Comparison of ENCODE assay signal across 9 cellular contexts in the genomic region with DNA sequence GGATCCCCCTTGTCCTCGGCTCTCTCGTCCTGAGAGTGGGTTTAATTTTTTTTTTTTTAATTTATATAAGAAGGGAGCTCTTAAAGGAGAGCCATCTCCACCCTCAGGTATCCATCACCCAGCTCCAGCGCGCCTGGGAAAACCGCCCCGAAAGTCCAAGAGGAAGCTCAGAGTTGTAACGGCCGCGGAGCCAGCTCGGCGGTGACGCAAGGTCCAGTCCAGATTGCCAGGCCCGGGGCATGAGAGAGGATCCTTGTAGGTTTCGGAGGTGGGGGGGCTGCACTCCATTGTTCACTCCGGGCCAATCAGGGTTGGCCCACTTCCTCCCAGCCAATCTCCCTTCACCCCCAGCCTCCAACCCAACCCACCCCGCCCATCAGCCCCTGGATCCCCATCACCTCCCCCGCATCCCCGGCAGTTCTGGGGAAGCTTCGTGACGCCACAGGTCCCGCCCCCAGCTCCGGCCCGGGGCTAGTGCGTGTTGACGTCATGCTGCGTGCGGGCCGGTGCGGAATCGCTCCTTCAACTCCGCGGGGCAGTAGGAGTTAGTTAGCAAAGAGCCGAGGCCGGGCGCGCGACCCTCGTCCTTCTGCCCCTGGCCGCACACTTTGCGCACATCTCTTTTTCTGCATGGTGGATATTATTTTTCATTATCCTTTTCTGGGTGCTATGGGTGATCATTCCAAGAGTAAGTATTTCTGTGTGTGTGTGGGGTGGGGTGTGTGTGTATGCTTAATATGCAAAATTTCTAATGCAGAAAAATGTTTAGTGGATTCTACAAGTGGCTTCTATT. TPM values are rescaled to one million over a fixed set of nuclear protein-coding genes. Genes with fewer than 3 reads are reported as not detected.
DNase-seq lines count a peak whose midpoint lies in the region; ATAC-seq and TF ChIP-seq lines count a peak whose summit lies in the region.
"Had no signal": no experiment of that assay in that cellular context is flagged by ENCODE, and none has a peak within 500 bp of the region (broad histone marks: within the 10 kb centered on the region; RNA-seq: fewer than 3 reads in every experiment).

Gene ISL2, plus strand, starts transcription at position 520 of the 793 bp plus-strand sequence. Its CDS starts 111 bp downstream, at position 631.

- no TSS peak for BruUV-seq in OCI-LY7 (replicated peaks; lab: Mats Ljungman, UMichigan)

- CTCF ChIA-PET in OCI-LY7 (lab: Charles Lee; ENCODE audit: unreplicated experiment), result interaction anchor here (0.6 to 0.9 kb wide), 2 partner anchors 18 to 191 kb away, joined by 3 to 7 read pairs; no protein-coding TSS in a partner anchor

- no peaks in the 10 kb centered on the region for H3K9me3 Mint-ChIP-seq in activated naive CD4-positive, alpha-beta T cell treated with anti-CD3 and anti-CD28 coated beads, Interleukin-2, amount 50 U/mL, for 72 hours

- H3K4me2 ChIP-seq in OCI-LY7 (ENCODE audit: low read length), result peak within 1 kb of the TSS; percentile 95

- H3K36me3 Mint-ChIP-seq in activated naive CD4-positive, alpha-beta T cell treated with anti-CD3 and anti-CD28 coated beads, Interleukin-2, amount 50 U/mL, for 72 hours, result peaks cover 11 to 16% of the 10 kb centered on the region in 2 donors

- no peaks in the 10 kb centered on the region for H3K9me3 ChIP-seq in OCI-LY7 (ENCODE audit: low read length)

- peaks cover 39% of the 10 kb centered on the region for H3K4me1 ChIP-seq in OCI-LY7 (ENCODE audit: insufficient read depth, low read length, poor library complexity, severe bottlenecking)

- peaks cover 5% of the 10 kb centered on the region; the same call in 1 of the 2 replicates for H4K20me1 ChIP-seq in OCI-LY7 (ENCODE audit: insufficient read depth, low read length)

- POLR2A ChIA-PET in OCI-LY7 (lab: Charles Lee), result interaction anchor here (0.6 to 1.7 kb wide), 13 partner anchors 9 to 1213 kb away, joined by 3 to 11 read pairs (median 5); partner anchors contain the start of gene ETFA

- H3K79me2 ChIP-seq in OCI-LY7 (ENCODE audit: insufficient read depth, low read depth, low read length), result peaks cover 10% of the 10 kb centered on the region; the same call in 1 of the 2 replicates

- H2AFZ ChIP-seq in OCI-LY7 (ENCODE audit: low read length), result peak within 1 kb of the TSS; percentile 89

- ATAC-seq in HG03159 (IDR thresholded peaks at IDR 0.05; ENCODE audit: unreplicated experiment), result peak; percentile 46
- peak; percentile 51 to 63 for ATAC-seq in activated naive CD4-positive, alpha-beta T cell treated with anti-CD3 and anti-CD28 coated beads, Interleukin-2, amount 50 U/mL, for 72 hours
- ATAC-seq: Panc1 had no signal

- TF ChIP-seq POLR2A in GM18951 (IDR thresholded peaks at IDR 0.05; ENCODE audit: extremely low read depth, insufficient read depth, insufficient read length), result peak; percentile 92

- H3K36me3 ChIP-seq in OCI-LY7 (ENCODE audit: insufficient read depth, low read length), result peaks cover 9% of the 10 kb centered on the region

- peak within 1 kb of the TSS; percentile 65 for H3K27ac ChIP-seq in OCI-LY7 (ENCODE audit: low read depth, low read length, poor library complexity, severe bottlenecking)

- DNase-seq in AG10803 (ENCODE audit: low read depth) (peak; percentile 96), OCI-LY7 (ENCODE audit: low spot score) (peak; percentile 96), hippocampal formation (lab: John Stamatoyannopoulos, UW) (peak; percentile 59 to 70), retinal pigment epithelial cell (ENCODE audit: low read depth) (no peak), DMS79 (lab: John Stamatoyannopoulos, UW) (no peak)
- peak in 1 of 2 donors; percentile 62 for DNase-seq in activated naive CD4-positive, alpha-beta T cell treated with anti-CD3 and anti-CD28 coated beads, Interleukin-2, amount 50 U/mL, for 72 hours (ENCODE audit: low spot score in 2 of 2)

- H3K4me3 ChIP-seq in AG10803 (ENCODE audit: low read length) (peak within 1 kb of the TSS; percentile 57), OCI-LY7 (ENCODE audit: low read depth, low read length, poor library complexity, severe bottlenecking) (peak within 1 kb of the TSS; percentile 77), retinal pigment epithelial cell (ENCODE audit: low read length) (peak within 1 kb of the TSS; percentile 18)

- in situ Hi-C loops in GM18951 (cut with MboI; ENCODE audit: low sequenced_read_pairs, unreplicated experiment), result no loop called here

- H3K27ac Mint-ChIP-seq in activated naive CD4-positive, alpha-beta T cell treated with anti-CD3 and anti-CD28 coated beads, Interleukin-2, amount 50 U/mL, for 72 hours, result peak within 1 kb of the TSS in 1 of 2 donors; percentile 93

- intact Hi-C loops in OCI-LY7 (cut with micrococcal nuclease; ENCODE audit: unreplicated experiment), result loop anchor here (1.0 kb wide), 1 partner anchor 25 kb away; the partner anchor contains the start of gene ETFA

- H3K9me2 ChIP-seq in OCI-LY7 (ENCODE audit: insufficient read depth, low read length), result no peaks in the 10 kb centered on the region

- TF ChIP-seq CTCF in AG10803 (conservative IDR thresholded peaks at IDR 0.05; ENCODE audit: low read length) (no peak), OCI-LY7 (conservative IDR thresholded peaks at IDR 0.05; ENCODE audit: low read length) (no peak), retinal pigment epithelial cell (conservative IDR thresholded peaks at IDR 0.05; ENCODE audit: low read depth, low read length) (no peak)

RNA-seq across cellular contexts. Expression of gene ISL2, which starts in this region (rescaled TPM):
- total RNA-seq in OCI-LY7 (2014; rRNA removed; shearing (Covaris generic)), result 2.8 and 6.2 TPM in 2 replicates
- 11.8 and 12.7 TPM in 2 replicates for total RNA-seq in OCI-LY7 (2022)
- total RNA-seq in activated naive CD4-positive, alpha-beta T cell treated with anti-CD3 and anti-CD28 coated beads, Interleukin-2, amount 50 U/mL, for 72 hours, result not detected

Comparison
In these comparisons a context has a peak if more than half of its experiments do, and no peak if none do; other contexts are left out.
1. Peak in ATAC-seq in activated naive CD4-positive, alpha-beta T cell treated with anti-CD3 and anti-CD28 coated beads, Interleukin-2, amount 50 U/mL, for 72 hours; RNA of the gene not detected or under 1 TPM.
2. DNase-seq: peak in AG10803 (single experiment), OCI-LY7 (single experiment) and hippocampal formation (2 of 2); none in retinal pigment epithelial cell (single experiment) and DMS79 (single experiment).
3. H3K4me3 ChIP-seq: peak in every context shown above with its lines; median percentile 77 in OCI-LY7; 57 in AG10803; 18 in retinal pigment epithelial cell.